ENCODE assay signal across 1 cellular context in the genomic region with DNA sequence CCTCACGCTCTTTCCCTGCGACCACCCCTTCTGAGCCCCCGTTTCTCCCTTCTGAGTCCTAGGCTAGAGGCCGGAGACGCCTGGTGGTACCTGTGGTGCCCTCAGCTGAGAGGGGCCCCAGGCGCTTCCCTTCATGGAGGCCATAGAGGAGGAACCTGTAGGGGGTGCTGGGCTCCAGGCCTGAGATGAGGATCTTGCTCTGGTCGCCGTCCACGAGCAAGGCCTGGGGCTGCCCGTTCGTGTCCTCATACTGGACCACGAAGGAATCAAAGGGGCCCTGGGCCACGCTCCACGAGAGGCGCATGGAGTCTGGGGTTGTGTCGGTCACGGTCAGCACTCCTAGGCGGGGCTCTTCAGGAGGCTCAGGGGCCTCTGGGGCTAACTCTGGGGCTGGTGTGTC.
A peak's percentile ranks its signal among the peaks of the same experiment; 100 is the strongest.
TF ChIP-seq lines count a peak whose summit lies in the region.

No MANE protein-coding gene starts in this region.

TF ChIP-seq in K562, 482 proteins besides CTCF, POLR2A, EP300 and RAD21:
- 0 out of 2 replicates have a peak, but pooled peaks have one; percentile 5 for TF ChIP-seq ZFX (CRISPR knock-in tag; IDR thresholded peaks at IDR 0.05)
- TF ChIP-seq, protein P1, sequence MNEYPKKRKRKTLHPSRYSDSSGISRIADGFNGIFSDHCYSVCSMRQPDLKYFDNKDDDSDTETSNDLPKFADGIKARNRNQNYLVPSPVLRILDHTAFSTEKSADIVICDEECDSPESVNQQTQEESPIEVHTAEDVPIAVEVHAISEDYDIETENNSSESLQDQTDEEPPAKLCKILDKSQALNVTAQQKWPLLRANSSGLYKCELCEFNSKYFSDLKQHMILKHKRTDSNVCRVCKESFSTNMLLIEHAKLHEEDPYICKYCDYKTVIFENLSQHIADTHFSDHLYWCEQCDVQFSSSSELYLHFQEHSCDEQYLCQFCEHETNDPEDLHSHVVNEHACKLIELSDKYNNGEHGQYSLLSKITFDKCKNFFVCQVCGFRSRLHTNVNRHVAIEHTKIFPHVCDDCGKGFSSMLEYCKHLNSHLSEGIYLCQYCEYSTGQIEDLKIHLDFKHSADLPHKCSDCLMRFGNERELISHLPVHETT (CRISPR knock-in tag; conservative IDR thresholded peaks at IDR 0.05 in 1 of 2, IDR thresholded peaks at IDR 0.05 in 1 of 2) = 0 out of 4 replicates have a peak, but pooled peaks of 1 of the 2 experiments have one; percentile 19
